Comparison of ENCODE assay signal across 12 cellular contexts in the genomic region with DNA sequence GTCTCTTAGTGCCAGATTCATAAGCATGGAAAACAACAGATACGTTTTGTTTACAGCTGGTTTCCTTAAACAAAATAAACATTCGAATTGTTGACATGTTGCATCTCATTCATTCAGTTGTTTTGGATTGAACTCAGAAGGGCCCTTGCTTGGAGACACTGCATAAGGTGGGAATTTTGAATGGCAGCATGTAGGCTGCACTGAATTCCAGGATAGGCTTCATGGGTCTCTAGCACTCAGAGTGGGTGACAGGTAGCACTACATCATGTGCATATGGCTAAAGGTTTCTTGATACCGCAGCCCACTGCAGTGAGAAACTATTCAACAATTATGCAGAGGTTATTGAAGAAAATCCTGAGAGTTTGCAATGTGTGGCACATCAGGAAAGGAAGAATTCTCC. TPM values are rescaled to one million over a fixed set of nuclear protein-coding genes. Genes with fewer than 3 reads are reported as not detected.
DNase-seq lines count a peak whose midpoint lies in the region; ATAC-seq and TF ChIP-seq lines count a peak whose summit lies in the region.
"Had no signal": no experiment of that assay in that cellular context is flagged by ENCODE, and none has a peak within 500 bp of the region (broad histone marks: within the 10 kb centered on the region; RNA-seq: fewer than 3 reads in every experiment).

No MANE protein-coding gene starts in this region.

- peak; percentile 32 for DNase-seq in DMS 273 (lab: John Stamatoyannopoulos, UW; ENCODE audit: unreplicated experiment)
- DNase-seq in DMS 273 treated with DMSO at 0.1 percent for 48 hours (lab: John Stamatoyannopoulos, UW) = no peak
- peak; percentile 47 for DNase-seq in cerebellum (ENCODE audit: low spot score)
- no peak for DNase-seq in osteoblast (ENCODE audit: insufficient read length, low spot score, missing footprints)
- DNase-seq in CD14-positive monocyte (ENCODE audit: low spot score) = no peak
- no peak for DNase-seq in NCI-H1105 (lab: John Stamatoyannopoulos, UW)
- DNase-seq: activated CD4-positive, alpha-beta T cell treated with anti-CD3 and anti-CD28 coated beads, Interleukin-2, amount 50 U/mL, for 4 hours had no signal

- H3K4me1 ChIP-seq in osteoblast (ENCODE audit: insufficient read depth, low read length) = peaks cover 41% of the 10 kb centered on the region

- TF ChIP-seq CTCF in osteoblast (IDR thresholded peaks at IDR 0.05; ENCODE audit: extremely low read depth, low read depth, low read length) (no peak), CD14-positive monocyte (IDR thresholded peaks at IDR 0.05) (no peak)

- H3K36me3 ChIP-seq in osteoblast (ENCODE audit: insufficient read depth, low read length) = no peaks in the 10 kb centered on the region
- H3K36me3 ChIP-seq: adrenal gland had no signal

- no peak overlapping the region for H2AFZ ChIP-seq in osteoblast (ENCODE audit: low read length)

- no peak overlapping the region for H3K27ac ChIP-seq in osteoblast (ENCODE audit: low read depth, low read length)
- H3K27ac ChIP-seq: 22Rv1, adrenal gland, SJSA1 had no signal

- peak overlapping the region; percentile 96 for H3K4me2 ChIP-seq in osteoblast (ENCODE audit: insufficient read depth, low read length)

- H3K79me2 ChIP-seq in osteoblast (ENCODE audit: insufficient read depth, low read length) = peaks cover 32% of the 10 kb centered on the region

- H3K9me3 Mint-ChIP-seq in IgD-negative memory B cell = no peaks in the 10 kb centered on the region
- H3K9me3 Mint-ChIP-seq in CD14-positive monocyte = peaks cover 0 to 7% (median 2%) of the 10 kb centered on the region in 7 donors

- H3K27me3 Mint-ChIP-seq in IgD-negative memory B cell = peaks cover 45% of the 10 kb centered on the region
- peaks cover 27 to 33% (median 32%) of the 10 kb centered on the region in 3 donors for H3K27me3 Mint-ChIP-seq in CD14-positive monocyte (ENCODE audit: low read depth in 3 of 3)

- H3K4me1 Mint-ChIP-seq in IgD-negative memory B cell (peaks cover 5 to 16% (median 13%) of the 10 kb centered on the region in 3 donors), CD14-positive monocyte (peaks cover 22% of the 10 kb centered on the region)

- H3K36me3 Mint-ChIP-seq in IgD-negative memory B cell (no peaks in the 10 kb centered on the region), CD14-positive monocyte (peaks cover 1 to 3% of the 10 kb centered on the region in 2 donors)

- intact Hi-C loops in CD14-positive monocyte (cut with micrococcal nuclease) = no loop called here

- H3K27ac Mint-ChIP-seq in IgD-negative memory B cell (no peak overlapping the region), CD14-positive monocyte (peak overlapping the region in 2 of 7 donors; percentile 25 to 66)

- no peak for ATAC-seq in HG03469 (IDR thresholded peaks at IDR 0.05; ENCODE audit: unreplicated experiment)

- no peaks in the 10 kb centered on the region for H3K9me3 ChIP-seq in osteoblast (ENCODE audit: low read depth, low read length)
- H3K9me3 ChIP-seq: adrenal gland, SJSA1 had no signal

- peaks cover 2% of the 10 kb centered on the region for H4K20me1 ChIP-seq in osteoblast (ENCODE audit: insufficient read depth, low read length)

- H3K4me3 Mint-ChIP-seq in IgD-negative memory B cell (peak overlapping the region in 3 of 4 donors; percentile 2 to 67 (median 36)), CD14-positive monocyte (peak overlapping the region in 1 of 2 donors; percentile 11)

- H3K4me3 ChIP-seq in osteoblast (ENCODE audit: insufficient read depth, low read length) = no peak overlapping the region

- H3K27me3 ChIP-seq in osteoblast (ENCODE audit: insufficient read depth, low read length) = no peaks in the 10 kb centered on the region
- H3K27me3 ChIP-seq: SJSA1 had no signal

RNA-seq across cellular contexts. Expression of gene BEND6, which starts 1.6 kb away (rescaled TPM):
- polyA plus RNA-seq in IgD-negative memory B cell = not detected
- total RNA-seq in cerebellum = 12.6 TPM
- total RNA-seq in osteoblast = 22.4 and 23.6 TPM in 2 replicates
- not detected for polyA plus RNA-seq in CD14-positive monocyte

Comparison
In these comparisons a context has a peak if more than half of its experiments do, and no peak if none do; other contexts are left out.
1. DNase-seq: peak in DMS 273 (single experiment) and cerebellum (single experiment); none in DMS 273 treated with DMSO at 0.1 percent for 48 hours (single experiment), osteoblast (single experiment), CD14-positive monocyte (single experiment) and NCI-H1105 (single experiment).